ENCODE assay signal across 1 cellular context in the genomic region with DNA sequence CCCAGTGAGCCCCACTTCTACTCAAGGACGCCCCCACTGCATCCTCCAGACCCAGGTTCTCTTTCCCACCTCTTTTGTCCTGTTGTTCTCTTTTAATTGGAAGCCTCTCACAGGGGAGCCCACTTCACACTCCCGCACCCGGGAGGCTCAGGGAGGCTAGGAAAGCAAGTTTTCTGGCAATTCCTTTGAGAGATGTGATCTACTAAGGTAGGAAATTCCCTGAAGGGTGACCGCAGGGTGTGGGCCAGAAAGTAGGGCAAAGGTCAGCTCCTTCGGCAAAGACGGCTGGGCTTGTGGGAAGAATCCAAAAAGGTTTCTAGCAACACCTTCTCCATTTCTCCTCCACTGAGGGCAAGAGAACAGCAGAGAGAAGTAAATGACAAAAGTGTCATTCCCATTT.
TF ChIP-seq lines count a peak whose summit lies in the region.

No MANE protein-coding gene starts in this region.

TF ChIP-seq in HepG2, 621 proteins besides CTCF, POLR2A, EP300 and RAD21:
- TF ChIP-seq ZBTB21 (CRISPR knock-in tag; IDR thresholded peaks at IDR 0.05) (no peak), NCOA2 (CRISPR knock-in tag; IDR thresholded peaks at IDR 0.05) (0 out of 2 replicates have a peak, but pooled peaks have one; percentile 14), ZBTB1 (CRISPR knock-in tag; IDR thresholded peaks at IDR 0.05; ENCODE audit: borderline replicate concordance) (no peak), ZNF766 (CRISPR knock-in tag; IDR thresholded peaks at IDR 0.05; ENCODE audit: borderline replicate concordance) (no peak), ZNF501 (CRISPR knock-in tag; IDR thresholded peaks at IDR 0.05) (no peak), PPARG (CRISPR knock-in tag; conservative IDR thresholded peaks at IDR 0.05) (peak; percentile 80), KDM2A (CRISPR knock-in tag; IDR thresholded peaks at IDR 0.05; ENCODE audit: borderline replicate concordance, low read depth) (0 out of 2 replicates have a peak, but pooled peaks have one; percentile 23), RXRA (CRISPR knock-in tag; IDR thresholded peaks at IDR 0.05) (peak; percentile 61; the same call in 1 of the 2 replicates), RXRB (CRISPR knock-in tag; IDR thresholded peaks at IDR 0.05; ENCODE audit: borderline replicate concordance) (peak; percentile 78)
- TF ChIP-seq, protein P1, sequence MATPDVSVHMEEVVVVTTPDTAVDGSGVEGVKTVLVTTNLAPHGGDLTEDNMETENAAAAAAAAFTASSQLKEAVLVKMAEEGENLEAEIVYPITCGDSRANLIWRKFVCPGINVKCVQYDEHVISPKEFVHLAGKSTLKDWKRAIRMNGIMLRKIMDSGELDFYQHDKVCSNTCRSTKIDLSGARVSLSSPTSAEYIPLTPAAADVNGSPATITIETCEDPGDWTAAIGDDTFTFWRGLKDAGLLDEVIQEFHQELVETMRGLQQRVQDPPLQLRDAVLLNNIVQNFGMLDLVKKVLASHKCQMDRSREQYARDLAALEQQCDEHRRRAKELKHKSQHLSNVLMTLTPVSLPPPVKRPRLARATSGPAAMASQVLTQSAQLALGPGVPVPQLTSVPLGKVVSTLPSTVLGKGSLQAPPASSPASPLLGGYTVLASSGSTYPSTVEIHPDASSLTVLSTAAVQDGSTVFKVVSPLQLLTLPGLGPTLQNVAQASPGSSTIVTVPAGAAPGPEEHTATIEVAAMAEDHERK (CRISPR knock-in tag; IDR thresholded peaks at IDR 0.05; ENCODE audit: low read depth), result no peak
- TF ChIP-seq, protein P2, sequence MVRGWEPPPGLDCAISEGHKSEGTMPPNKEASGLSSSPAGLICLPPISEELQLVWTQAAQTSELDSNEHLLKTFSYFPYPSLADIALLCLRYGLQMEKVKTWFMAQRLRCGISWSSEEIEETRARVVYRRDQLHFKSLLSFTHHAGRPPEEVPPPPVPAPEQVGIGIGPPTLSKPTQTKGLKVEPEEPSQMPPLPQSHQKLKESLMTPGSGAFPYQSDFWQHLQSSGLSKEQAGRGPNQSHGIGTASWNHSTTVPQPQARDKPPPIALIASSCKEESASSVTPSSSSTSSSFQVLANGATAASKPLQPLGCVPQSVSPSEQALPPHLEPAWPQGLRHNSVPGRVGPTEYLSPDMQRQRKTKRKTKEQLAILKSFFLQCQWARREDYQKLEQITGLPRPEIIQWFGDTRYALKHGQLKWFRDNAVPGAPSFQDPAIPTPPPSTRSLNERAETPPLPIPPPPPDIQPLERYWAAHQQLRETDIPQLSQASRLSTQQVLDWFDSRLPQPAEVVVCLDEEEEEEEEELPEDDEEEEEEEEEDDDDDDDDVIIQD (CRISPR knock-in tag; IDR thresholded peaks at IDR 0.05; ENCODE audit: low read depth), result no peak
